Comparison of ENCODE assay signal across 8 cellular contexts in the genomic region with DNA sequence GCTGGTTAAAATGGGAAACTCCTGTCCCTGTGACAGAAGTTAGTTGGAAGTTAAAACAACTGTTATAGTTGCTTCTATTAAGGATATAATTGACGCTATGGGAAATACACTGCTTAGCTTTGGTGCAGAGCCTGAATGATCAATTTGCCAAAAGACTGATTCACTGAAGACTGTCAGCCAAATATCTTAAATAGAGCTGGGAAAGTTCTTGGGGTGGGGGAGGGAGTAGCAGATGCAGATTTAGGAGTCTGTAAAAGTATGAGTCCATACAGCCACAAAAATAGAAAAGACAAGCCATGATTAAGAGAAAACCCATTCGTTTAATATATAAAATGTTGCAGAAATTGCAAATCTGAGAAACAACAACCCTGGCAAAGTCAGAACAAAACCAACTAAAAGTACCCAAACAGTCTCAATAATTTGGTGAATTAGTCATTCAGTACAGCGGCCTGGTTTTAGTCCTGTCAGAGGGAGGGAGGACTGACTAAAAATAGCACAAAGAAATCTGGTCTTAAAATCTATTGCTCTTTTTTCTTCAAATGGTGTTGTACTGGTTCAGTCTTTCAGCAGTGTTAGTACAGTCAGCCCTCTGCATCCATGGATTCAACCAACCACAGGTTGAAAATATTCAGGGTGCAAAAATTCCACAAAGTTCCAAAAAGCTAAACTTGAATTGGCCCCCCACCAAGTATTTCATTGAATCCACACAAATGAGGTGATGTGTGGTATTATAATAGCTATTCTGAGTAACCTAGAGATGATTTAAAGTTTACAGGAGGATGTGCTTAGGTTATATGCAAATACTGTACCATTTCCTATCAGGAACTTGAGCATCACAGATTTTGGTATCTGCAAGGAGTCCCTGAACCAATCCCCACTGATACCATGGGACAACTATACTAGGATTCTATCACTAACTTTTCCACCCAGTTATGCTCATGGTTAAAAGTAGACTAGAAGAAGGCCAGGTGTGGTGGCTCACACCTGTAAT. TPM values are rescaled to one million over a fixed set of nuclear protein-coding genes. Genes with fewer than 3 reads are reported as not detected.
DNase-seq lines count a peak whose midpoint lies in the region; ATAC-seq and TF ChIP-seq lines count a peak whose summit lies in the region.

No MANE protein-coding gene starts in this region.

- TF ChIP-seq CTCF in activated B cell treated with CpG ODN at 0.5 μM for 24 hours (IDR thresholded peaks at IDR 0.05): no peak

- H3K4me3 Mint-ChIP-seq in activated B cell treated with CpG ODN at 0.5 μM for 24 hours: peak overlapping the region; percentile 49

- POLR2A ChIA-PET in activated B cell treated with CpG ODN at 0.5 μM for 24 hours (lab: Charles Lee): interaction anchor here (1.1 to 3.8 kb wide), 4 partner anchors 26 to 87 kb away, joined by 6 to 26 read pairs (median 8); a partner anchor contains a TSS

- peak overlapping the region; percentile 86 for H3K27ac Mint-ChIP-seq in activated B cell treated with CpG ODN at 0.5 μM for 24 hours

- intact Hi-C loops in activated B cell treated with CpG ODN at 0.5 μM for 24 hours (cut with micrococcal nuclease): loop anchor here (1.0 to 5.0 kb wide), 3 partner anchors 8 to 34 kb away; no protein-coding TSS in a partner anchor

- no peaks in the 10 kb centered on the region for H3K27me3 Mint-ChIP-seq in activated B cell treated with CpG ODN at 0.5 μM for 24 hours

- peaks cover 76% of the 10 kb centered on the region for H3K36me3 Mint-ChIP-seq in activated B cell treated with CpG ODN at 0.5 μM for 24 hours (ENCODE audit: low read depth)

- CTCF ChIA-PET in activated B cell treated with CpG ODN at 0.5 μM for 24 hours (lab: Charles Lee): interaction anchor here (0.8 to 8.7 kb wide), 3 partner anchors 20 to 87 kb away, joined by 3 to 40 read pairs (median 16); a partner anchor contains a TSS

- peaks cover 60% of the 10 kb centered on the region for H3K4me1 Mint-ChIP-seq in activated B cell treated with CpG ODN at 0.5 μM for 24 hours

- ATAC-seq in GM21737 (IDR thresholded peaks at IDR 0.05; ENCODE audit: unreplicated experiment): peak; percentile 55
- ATAC-seq in activated B cell treated with CpG ODN at 0.5 μM for 24 hours (ENCODE audit: low read depth): peak; percentile 58

- no peaks in the 10 kb centered on the region for H3K9me3 Mint-ChIP-seq in activated B cell treated with CpG ODN at 0.5 μM for 24 hours

- DNase-seq in GM04504 (ENCODE audit: low read depth) (peak; percentile 46), activated B cell treated with CpG ODN at 0.5 μM for 24 hours (no peak), myocyte (ENCODE audit: low read depth) (peak; percentile 59), cortex of kidney (lab: John Stamatoyannopoulos, UW) (no peak), NCI-H1092 (lab: John Stamatoyannopoulos, UW) (no peak), occipital lobe (lab: John Stamatoyannopoulos, UW) (no peak), OCI-M2 (lab: John Stamatoyannopoulos, UW; ENCODE audit: unreplicated experiment) (no peak)

RNA-seq across cellular contexts. Expression of a gene that starts 30.0 kb away (rescaled TPM):
- 67.1 and 68.6 TPM in 2 replicates for total RNA-seq in activated B cell treated with CpG ODN at 0.5 μM for 24 hours
- total RNA-seq in myocyte: 17.7 and 19.9 TPM in 2 replicates
- polyA plus RNA-seq in myocyte (2012): 14.6 TPM
- total RNA-seq in occipital lobe: 19.3 TPM

Comparison
In these comparisons a context has a peak if more than half of its experiments do, and no peak if none do; other contexts are left out.
1. DNase-seq: peak in GM04504 (single experiment) and myocyte (single experiment); none in activated B cell treated with CpG ODN at 0.5 μM for 24 hours (single experiment), cortex of kidney (single experiment), NCI-H1092 (single experiment), occipital lobe (single experiment) and OCI-M2 (single experiment).